28 cellular contexts compared by ENCODE assay signal in genomic region chr1:92768286-92768685, GRCh38.
"Had no signal": no experiment of that assay in that cellular context is flagged by ENCODE, and none has a peak within 500 bp of the region (broad histone marks: within the 10 kb centered on the region; RNA-seq: fewer than 3 reads in every experiment).

No MANE protein-coding gene starts in this region.

- H3K36me3 ChIP-seq: pancreas, prostate gland, sigmoid colon, upper lobe of left lung, vagina had no signal

- H3K4me3 ChIP-seq: left ventricle myocardium inferior, lung, pancreas, prostate gland, sigmoid colon, smooth muscle cell, tibial nerve, upper lobe of left lung, vagina had no signal

- ATAC-seq: naive thymus-derived CD4-positive, alpha-beta T cell; natural killer cell treated with Interleukin-12 subunit alpha and Interleukin-12 subunit beta and Interleukin-15 and Interleukin-18, amount 100 ng/mL, for 72 hours; pancreas; right cardiac atrium; stimulated activated memory B cell treated with anti-CD40 and anti-IgM and Interleukin-4, amounts not matched to agents 10 μg/mL and 1 μg/mL and 100 μg/mL, for 72 hours; stimulated activated naive CD8-positive, alpha-beta T cell treated with anti-CD3 and anti-CD28 coated beads, Interleukin-15, amount 100 ng/mL, for 72 hours had no signal

- DNase-seq: hypothalamus; immature natural killer cell; kidney; left ventricle myocardium inferior; mesendoderm; naive thymus-derived CD4-positive, alpha-beta T cell; nucleus accumbens; pancreas; posterior cingulate gyrus; retina; right cardiac atrium; sigmoid colon; stimulated activated CD4-positive, alpha-beta T cell treated with anti-CD3 and anti-CD28 coated beads, Interleukin-1b, Interleukin-23, amount 100 ng/mL, for 48 hours; stimulated activated CD4-positive, alpha-beta T cell treated with anti-CD3 and anti-CD28 coated beads, Interleukin-2, amount 100 ng/mL, for 48 hours; stimulated activated CD4-positive, alpha-beta T cell treated with anti-CD3 and anti-CD28 coated beads, Interleukin-4, amount 100 ng/mL, for 4 hours; stimulated activated CD8-positive, alpha-beta memory T cell treated with anti-CD3 and anti-CD28 coated beads, Interleukin-4, amount 100 ng/mL, for 48 hours; stimulated activated naive CD4-positive, alpha-beta T cell treated with Interleukin-2 at 50 U/mL for 16 hours; stimulated activated naive CD8-positive, alpha-beta T cell treated with anti-CD3 and anti-CD28 coated beads, Interleukin-15, amount 100 ng/mL, for 72 hours; substantia nigra; upper lobe of left lung had no signal

- H3K9me3 ChIP-seq: pancreas, prostate gland, sigmoid colon, tibial nerve, upper lobe of left lung, vagina had no signal

- H3K27ac ChIP-seq: left ventricle myocardium inferior, pancreas, prostate gland, sigmoid colon, tibial nerve, upper lobe of left lung, vagina had no signal

- H3K4me1 ChIP-seq: pancreas, prostate gland, sigmoid colon, upper lobe of left lung had no signal

- H3K4me2 ChIP-seq: smooth muscle cell had no signal

- H3K27me3 ChIP-seq: pancreas, sigmoid colon, tibial nerve, upper lobe of left lung, vagina had no signal

- FAIRE-seq: islet of Langerhans, kidney, pancreas had no signal
